ENCODE assay signal across 1 cellular context in the genomic region with DNA sequence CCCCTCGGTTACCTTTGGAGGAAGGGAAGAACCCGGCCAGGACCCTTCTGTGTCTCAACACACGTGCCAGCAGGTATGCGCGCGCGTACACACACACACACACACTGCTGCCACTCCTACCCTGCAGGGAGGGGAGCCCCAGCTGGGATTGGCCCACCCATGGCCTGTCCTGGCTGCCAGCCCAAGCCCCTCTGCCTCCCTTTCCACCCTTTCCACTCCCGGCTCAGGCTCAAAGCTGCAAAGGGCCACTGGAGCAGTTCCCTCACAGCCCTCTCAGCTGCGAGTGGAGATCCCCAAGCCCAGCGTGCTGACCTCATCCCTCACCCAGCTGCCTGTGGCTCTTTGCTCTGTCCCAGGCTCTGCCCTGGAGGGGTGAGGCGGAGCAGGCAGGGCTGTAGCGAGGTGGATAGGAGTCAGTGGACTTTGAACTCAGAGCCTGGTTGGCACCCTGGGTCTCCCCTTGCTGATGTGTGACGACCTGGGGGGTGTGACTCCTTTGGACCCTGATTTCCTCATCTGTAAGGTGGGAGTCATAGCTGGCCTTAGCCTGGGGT.
TF ChIP-seq lines count a peak whose summit lies in the region.

No MANE protein-coding gene starts in this region.

TF ChIP-seq in H1, 55 proteins besides CTCF, POLR2A, EP300 and RAD21 (continued from another document):
- TF ChIP-seq TEAD4 (IDR thresholded peaks at IDR 0.05; ENCODE audit: low read depth, low read length), result no peak
- no peak for TF ChIP-seq ZNF274 (IDR thresholded peaks at IDR 0.05; ENCODE audit: borderline replicate concordance, extremely low read depth, low read length)
- no peak for TF ChIP-seq SUZ12 (IDR thresholded peaks at IDR 0.05; ENCODE audit: low read length)
